In genomic region chr7:54986716-54987115, GRCh38 we compare ENCODE assay signal across 24 cellular contexts. TPM values are rescaled to one million over a fixed set of nuclear protein-coding genes. Genes with fewer than 3 reads are reported as not detected.
"Had no signal": no experiment of that assay in that cellular context is flagged by ENCODE, and none has a peak within 500 bp of the region (broad histone marks: within the 10 kb centered on the region; RNA-seq: fewer than 3 reads in every experiment).

No MANE protein-coding gene starts in this region.

- H3K27me3 ChIP-seq: brain microvascular endothelial cell had no signal

- ATAC-seq: activated CD8-positive, alpha-beta memory T cell treated with anti-CD3 and anti-CD28 coated beads, Interleukin-2, amount 10 ng/mL, durations not matched to agents 7 days and 5 days; activated naive CD4-positive, alpha-beta T cell treated with anti-CD3 and anti-CD28 coated beads, Interleukin-2, amount 50 U/mL, for 72 hours; activated T-cell treated with anti-CD3 and anti-CD28 coated beads, Interleukin-2, amount 50 U/mL, for 4 hours had no signal

- H3K36me3 ChIP-seq: brain microvascular endothelial cell had no signal

- DNase-seq: activated B cell treated with CpG ODN at 0.5 μM for 24 hours; activated CD4-positive, alpha-beta T cell treated with anti-CD3 and anti-CD28 coated beads for 1 hour; activated CD4-positive, alpha-beta T cell treated with anti-CD3 and anti-CD28 coated beads, Interleukin-2, amount 10 ng/mL, durations not matched to agents 24 days and 14 days; activated CD4-positive, alpha-beta T cell treated with anti-CD3 and anti-CD28 coated beads, Interleukin-2, amount 50 U/mL, for 48 hours; activated CD8-positive, alpha-beta memory T cell treated with anti-CD3 and anti-CD28 coated beads, Interleukin-2, amount 10 ng/mL, durations not matched to agents 7 days and 5 days; activated effector memory CD4-positive, alpha-beta T cell treated with anti-CD3 and anti-CD28 coated beads, Interleukin-2, amount 50 U/mL, for 16 hours; activated naive CD4-positive, alpha-beta T cell treated with Interleukin-2 at 50 U/mL for 16 hours; activated T-cell treated with anti-CD3 and anti-CD28 coated beads, Interleukin-2, amount 50 U/mL, for 4 hours; amygdala; central memory CD4-positive, alpha-beta T cell; KG1; NCI-H1092 treated with DMSO at 0.1 percent for 48 hours; NCI-H1417 treated with DMSO at 0.1 percent for 48 hours; NCI-H1694; NCI-H2029; NCI-H2107; NCI-H345; NCI-H510A; NCI-H526 treated with DMSO at 0.1 percent for 48 hours; NCI-H82; SHP77 treated with DMSO at 0.1 percent for 48 hours; T-helper 9 cell had no signal

RNA-seq across cellular contexts. Expression of gene EGFR, which starts 32.1 kb away (rescaled TPM):
- total RNA-seq: activated B cell treated with CpG ODN at 0.5 μM for 24 hours; activated CD4-positive, alpha-beta T cell treated with anti-CD3 and anti-CD28 coated beads, Interleukin-2, amount 10 ng/mL, durations not matched to agents 24 days and 14 days; activated CD8-positive, alpha-beta memory T cell treated with anti-CD3 and anti-CD28 coated beads, Interleukin-2, amount 10 ng/mL, durations not matched to agents 7 days and 5 days; activated naive CD4-positive, alpha-beta T cell treated with anti-CD3 and anti-CD28 coated beads, Interleukin-2, amount 50 U/mL, for 72 hours had no signal
